ENCODE assay signal across 11 cellular contexts in genomic region chr7:98795741-98796493, GRCh38.
DNase-seq lines count a peak whose midpoint lies in the region; ATAC-seq, FAIRE-seq and TF ChIP-seq lines count a peak whose summit lies in the region.
"Had no signal": no experiment of that assay in that cellular context is flagged by ENCODE, and none has a peak within 500 bp of the region (broad histone marks: within the 10 kb centered on the region; RNA-seq: fewer than 3 reads in every experiment).

No MANE protein-coding gene starts in this region.

- H3K4me3 ChIP-seq in GM12878, result no peak overlapping the region
- no peak overlapping the region for H3K4me3 ChIP-seq in right lobe of liver
- H3K4me3 ChIP-seq: left lung, SJSA1 had no signal

- peak overlapping the region; percentile 61 for H2AFZ ChIP-seq in GM12878 (ENCODE audit: control insufficient read depth, low read depth, low read length)

- in situ Hi-C loops in GM12878 (cut with MboI), result no loop called here

- WGBS in GM12878 (ENCODE audit: insufficient coverage, insufficient replicate concordance, low lambda C conversion rate, missing lambda C conversion rate), result 4% methylated on average over 12 of the region's 12 CpGs
- 81% methylated on average over 12 of the region's 12 CpGs for WGBS in right lobe of liver (ENCODE audit: insufficient coverage, low coverage, low lambda C conversion rate, missing lambda C conversion rate)

- peaks cover 12% of the 10 kb centered on the region for H3K9me3 ChIP-seq in GM12878 (replicated peaks; ENCODE audit: control insufficient read depth, insufficient read depth, low read length)
- H3K9me3 ChIP-seq in right lobe of liver, result no peaks in the 10 kb centered on the region

- peak; percentile 96 for ATAC-seq in GM18858 (IDR thresholded peaks at IDR 0.05; ENCODE audit: unreplicated experiment)
- peak; percentile 94 for ATAC-seq in GM21447 (IDR thresholded peaks at IDR 0.05; ENCODE audit: unreplicated experiment)
- ATAC-seq in HG03108 (IDR thresholded peaks at IDR 0.05; ENCODE audit: unreplicated experiment), result peak; percentile 92
- ATAC-seq in GM12878, result peak; percentile 96
- no peak for ATAC-seq in right lobe of liver
- ATAC-seq: activated CD8-positive, alpha-beta T cell treated with anti-CD3 and anti-CD28 coated beads for 36 hours; left lung had no signal

- peak overlapping the region; percentile 34 for H3K9ac ChIP-seq in GM12878 (ENCODE audit: control insufficient read depth, insufficient read depth, low read length)

- TF ChIP-seq CTCF in GM12878 (IDR thresholded peaks at IDR 0.05 in 2 of 3, conservative IDR thresholded peaks at IDR 0.05 in 1 of 3; ENCODE audit: control insufficient read depth in 2 of 3, extremely low read depth in 1 of 3, insufficient read depth in 1 of 3, low read depth in 3 of 3, low read length in 3 of 3) (no peak), right lobe of liver (IDR thresholded peaks at IDR 0.05) (no peak)

- DNase-seq in GM12878 (ENCODE audit: low read depth, low spot score), result peak; percentile 77
- no peak for DNase-seq in NCI-H1092 treated with DMSO at 0.1 percent for 48 hours (lab: John Stamatoyannopoulos, UW)
- no peak for DNase-seq in activated naive CD4-positive, alpha-beta T cell treated with anti-CD3 and anti-CD28 coated beads, Interleukin-2, amount 50 U/mL, for 16 hours
- no peak for DNase-seq in right lobe of liver
- DNase-seq in foreskin melanocyte, result no peak
- DNase-seq: activated CD8-positive, alpha-beta T cell treated with anti-CD3 and anti-CD28 coated beads for 36 hours had no signal

- CTCF ChIA-PET in GM12878 (lab: Yijun Ruan, JAX), result interaction anchor here (1.2 to 2.6 kb wide), 5 partner anchors 9 to 84 kb away, joined by 3 to 8 read pairs (median 5); no protein-coding TSS in a partner anchor

- SMC1A ChIA-PET in GM12878 (lab: Charles Lee; ENCODE audit: uncharacterized antibody, unreplicated experiment), result interaction anchor here (1.0 to 2.1 kb wide), 5 partner anchors 9 to 50 kb away, joined by 3 to 7 read pairs (median 4); no protein-coding TSS in a partner anchor

- POLR2A ChIA-PET in GM12878 (lab: Charles Lee), result interaction anchor here (1.3 to 1.5 kb wide), 2 partner anchors 21 to 135 kb away, joined by 3 to 4 read pairs; no protein-coding TSS in a partner anchor

- no peak for TF ChIP-seq POLR2A in GM12878 (IDR thresholded peaks at IDR 0.05; ENCODE audit: low read depth, low read length)
- TF ChIP-seq POLR2A in right lobe of liver (IDR thresholded peaks at IDR 0.05), result no peak

- peak overlapping the region; percentile 73 for H3K4me2 ChIP-seq in GM12878 (ENCODE audit: control insufficient read depth, insufficient read depth)

- peak; percentile 31 for FAIRE-seq in GM12878 (lab: Jason Lieb, UNC)

- H3K36me3 ChIP-seq in GM12878 (ENCODE audit: control insufficient read depth in 2 of 2, insufficient read depth in 2 of 2, low read length in 1 of 2) (no peaks in the 10 kb centered on the region; a peak in 1 of 4 replicates), right lobe of liver (no peaks in the 10 kb centered on the region)
- H3K36me3 ChIP-seq: left lung, SJSA1 had no signal

- no peak for TF ChIP-seq RAD21 in GM12878 (IDR thresholded peaks at IDR 0.05; ENCODE audit: insufficient read depth, low read depth, low read length)

- intact Hi-C loops in GM12878 (cut with micrococcal nuclease; ENCODE audit: unreplicated experiment) (loop anchor here (5.0 kb wide), 2 partner anchors 154 to 594 kb away; no protein-coding TSS in a partner anchor), right lobe of liver (cut with DNase I) (no loop called here)

- no TSS peak for BruUV-seq in GM12878 (replicated peaks; lab: Mats Ljungman, UMichigan)

- no peaks in the 10 kb centered on the region for H3K79me2 ChIP-seq in GM12878 (ENCODE audit: control insufficient read depth, insufficient read depth, low read length)

- H3K27ac ChIP-seq in GM12878 (ENCODE audit: control insufficient read depth, insufficient read depth) (peak overlapping the region; percentile 83), right lobe of liver (no peak overlapping the region)
- H3K27ac ChIP-seq: left lung, SJSA1 had no signal

- TF ChIP-seq EP300 in GM12878 (IDR thresholded peaks at IDR 0.05; ENCODE audit: borderline replicate concordance in 1 of 2, control insufficient read depth in 1 of 2, low read depth in 2 of 2, low read length in 2 of 2), result peak in 1 of 2 experiments; percentile 77; a peak in 2 of 4 replicates

- H4K20me1 ChIP-seq in GM12878 (ENCODE audit: control insufficient read depth, insufficient read depth), result no peaks in the 10 kb centered on the region

- H3K4me1 ChIP-seq in GM12878 (ENCODE audit: control insufficient read depth, insufficient read depth, low read length), result peaks cover 21% of the 10 kb centered on the region
- H3K4me1 ChIP-seq in right lobe of liver, result no peaks in the 10 kb centered on the region
- H3K4me1 ChIP-seq: left lung had no signal

- H3K27me3 ChIP-seq in GM12878 (replicated peaks in 1 of 2; ENCODE audit: control insufficient read depth in 2 of 2, insufficient read depth in 2 of 2, low read length in 1 of 2) (no peaks in the 10 kb centered on the region), right lobe of liver (no peaks in the 10 kb centered on the region)
- H3K27me3 ChIP-seq: left lung, SJSA1 had no signal

- RAD21 ChIA-PET in GM12878 (lab: Charles Lee; ENCODE audit: unreplicated experiment), result interaction anchor here (1.7 kb wide), 1 partner anchor 46 kb away, joined by 3 read pairs; no protein-coding TSS in a partner anchor

TF ChIP-seq in GM12878, 131 proteins besides CTCF, POLR2A, EP300 and RAD21 (continues in another document):
- TF ChIP-seq SKIL (IDR thresholded peaks at IDR 0.05; ENCODE audit: low read depth, poor library complexity, severe bottlenecking), result peak; percentile 76
- peak; percentile 35; the same call in 1 of the 2 replicates for TF ChIP-seq GABPA (IDR thresholded peaks at IDR 0.05; ENCODE audit: low read depth)
- peak; percentile 54 for TF ChIP-seq SP1 (IDR thresholded peaks at IDR 0.05; ENCODE audit: low read depth, low read length)
- TF ChIP-seq ETV6 (conservative IDR thresholded peaks at IDR 0.05 in 1 of 2, IDR thresholded peaks at IDR 0.05 in 1 of 2; ENCODE audit: borderline replicate concordance in 1 of 2, low read depth in 1 of 2), result peak in 1 of 2 experiments; percentile 43; a peak in 1 of 4 replicates
- no peak for TF ChIP-seq RELB (IDR thresholded peaks at IDR 0.05; ENCODE audit: low read depth)
- 0 out of 4 replicates have a peak, but pooled peaks of 1 of the 2 experiments have one; percentile 5 for TF ChIP-seq SRF (IDR thresholded peaks at IDR 0.05; ENCODE audit: low read depth in 2 of 2, low read length in 2 of 2)
- TF ChIP-seq TCF7 (IDR thresholded peaks at IDR 0.05; ENCODE audit: borderline replicate concordance), result 0 out of 2 replicates have a peak, but pooled peaks have one; percentile 21
- TF ChIP-seq CREM (IDR thresholded peaks at IDR 0.05; ENCODE audit: low read depth), result peak; percentile 52; the same call in 1 of the 2 replicates
- TF ChIP-seq MEF2A (IDR thresholded peaks at IDR 0.05; ENCODE audit: insufficient read depth, low read depth, low read length), result 0 out of 2 replicates have a peak, but pooled peaks have one; percentile 37
- TF ChIP-seq BCL11A (IDR thresholded peaks at IDR 0.05; ENCODE audit: low read depth, low read length), result peak; percentile 69; the same call in 1 of the 2 replicates
- no peak for TF ChIP-seq CEBPB (IDR thresholded peaks at IDR 0.05; ENCODE audit: borderline replicate concordance in 1 of 2, low read depth in 2 of 2, low read length in 2 of 2)
- 0 out of 2 replicates have a peak, but pooled peaks have one; percentile 2 for TF ChIP-seq NR2F1 (conservative IDR thresholded peaks at IDR 0.05)
- no peak for TF ChIP-seq GATAD2B (conservative IDR thresholded peaks at IDR 0.05; ENCODE audit: low read depth)
- no peak; the same call in 1 of the 2 replicates for TF ChIP-seq NBN (IDR thresholded peaks at IDR 0.05)
- no peak for TF ChIP-seq MYC (IDR thresholded peaks at IDR 0.05; ENCODE audit: insufficient read depth, insufficient read length, insufficient replicate concordance, low read length, severe bottlenecking)
- TF ChIP-seq MTA3 (IDR thresholded peaks at IDR 0.05; ENCODE audit: borderline replicate concordance, low read length), result peak; percentile 49; the same call in 1 of the 2 replicates
- TF ChIP-seq EED (IDR thresholded peaks at IDR 0.05; ENCODE audit: low read depth), result peak; percentile 74
- peak; percentile 92 for TF ChIP-seq MEF2B (IDR thresholded peaks at IDR 0.05; ENCODE audit: partially characterized antibody, poor library complexity, severe bottlenecking)
- no peak for TF ChIP-seq NR2C1 (IDR thresholded peaks at IDR 0.05)
- TF ChIP-seq IKZF2 (IDR thresholded peaks at IDR 0.05), result peak; percentile 57 to 76
- TF ChIP-seq IRF4 (IDR thresholded peaks at IDR 0.05; ENCODE audit: low read depth, low read length), result peak; percentile 84; the same call in 1 of the 2 replicates

Comparison
In these comparisons a context has a peak if more than half of its experiments do, and no peak if none do; other contexts are left out.
1. ATAC-seq: peak in GM18858 (single experiment), GM21447 (single experiment), HG03108 (single experiment) and GM12878 (single experiment); none in right lobe of liver (0 of 4).